Comparison of ENCODE assay signal across 15 cellular contexts in the genomic region with DNA sequence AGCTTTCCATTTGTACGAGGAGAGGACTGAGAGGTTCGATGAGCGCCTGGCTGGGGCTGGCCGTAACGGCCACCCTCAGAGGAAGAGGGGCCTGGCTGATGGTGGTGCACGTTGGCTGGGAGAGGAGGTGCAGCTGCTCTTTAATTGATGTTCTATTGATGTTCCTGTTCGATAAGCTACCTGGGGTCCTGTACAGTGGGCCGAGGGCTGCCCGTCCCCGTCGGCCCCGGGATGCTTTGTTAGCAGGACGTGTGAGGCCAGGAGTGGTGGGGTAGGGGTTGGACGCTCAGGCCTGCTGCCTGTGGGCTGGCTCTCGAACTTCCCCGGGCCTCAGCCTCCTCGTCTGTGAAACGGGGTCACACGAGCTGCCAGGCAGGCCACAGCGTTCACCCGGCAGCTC. TPM values are rescaled to one million over a fixed set of nuclear protein-coding genes. Genes with fewer than 3 reads are reported as not detected.
DNase-seq lines count a peak whose midpoint lies in the region; ATAC-seq and TF ChIP-seq lines count a peak whose summit lies in the region.
"Had no signal": no experiment of that assay in that cellular context is flagged by ENCODE, and none has a peak within 500 bp of the region (broad histone marks: within the 10 kb centered on the region; RNA-seq: fewer than 3 reads in every experiment).

No MANE protein-coding gene starts in this region.

- TF ChIP-seq EP300 in esophagus muscularis mucosa (IDR thresholded peaks at IDR 0.05): no peak

- no peak overlapping the region for H3K4me3 ChIP-seq in right cardiac atrium (ENCODE audit: low read length)
- H3K4me3 ChIP-seq in esophagus muscularis mucosa: no peak overlapping the region
- H3K4me3 ChIP-seq in right lobe of liver: no peak overlapping the region
- no peak overlapping the region for H3K4me3 ChIP-seq in colonic mucosa
- H3K4me3 ChIP-seq: GM23338 had no signal

- H3K27me3 ChIP-seq in right cardiac atrium (ENCODE audit: control insufficient read depth, insufficient read depth): no peaks in the 10 kb centered on the region
- H3K27me3 ChIP-seq in esophagus muscularis mucosa: no peaks in the 10 kb centered on the region
- H3K27me3 ChIP-seq in right lobe of liver: no peaks in the 10 kb centered on the region
- H3K27me3 ChIP-seq in colonic mucosa: no peaks in the 10 kb centered on the region

- no peak for ATAC-seq in right cardiac atrium
- no peak for ATAC-seq in Right ventricle myocardium inferior
- ATAC-seq in right lobe of liver: no peak
- ATAC-seq in HG03045 (IDR thresholded peaks at IDR 0.05; ENCODE audit: unreplicated experiment): no peak
- no peak for ATAC-seq in GM18873 (IDR thresholded peaks at IDR 0.05; ENCODE audit: low FRiP score, unreplicated experiment)
- ATAC-seq in GM21381 (IDR thresholded peaks at IDR 0.05; ENCODE audit: unreplicated experiment): no peak
- ATAC-seq: CD8-positive, alpha-beta T cell; GM23338 had no signal

- H3K4me1 ChIP-seq in right cardiac atrium (ENCODE audit: control insufficient read depth, insufficient read depth, low read length) (peaks cover 3% of the 10 kb centered on the region), esophagus muscularis mucosa (peaks cover 20 to 81% (median 73%) of the 10 kb centered on the region in 4 donors), right lobe of liver (peaks cover 0 to 54% (median 15%) of the 10 kb centered on the region in 4 donors), colonic mucosa (no peaks in the 10 kb centered on the region)

- no peak overlapping the region for H3K9ac ChIP-seq in colonic mucosa (ENCODE audit: low read depth in 2 of 2, low read length in 2 of 2)

- H3K27ac ChIP-seq in right cardiac atrium (ENCODE audit: low read length) (no peak overlapping the region), esophagus muscularis mucosa (replicated peaks in 1 of 4) (peak overlapping the region; percentile 36 to 80 (median 66)), right lobe of liver (peak overlapping the region in 2 of 3 donors; percentile 83 to 89), colonic mucosa (no peak overlapping the region)
- H3K27ac ChIP-seq: 22Rv1 had no signal

- H3K9me3 ChIP-seq in right cardiac atrium (ENCODE audit: control insufficient read depth, low read length) (no peaks in the 10 kb centered on the region), esophagus muscularis mucosa (no peaks in the 10 kb centered on the region), right lobe of liver (no peaks in the 10 kb centered on the region), colonic mucosa (no peaks in the 10 kb centered on the region)

- TF ChIP-seq POLR2A in esophagus muscularis mucosa (IDR thresholded peaks at IDR 0.05; ENCODE audit: low read depth) (no peak), right lobe of liver (IDR thresholded peaks at IDR 0.05) (no peak)

- 93% methylated on average over 21 of the region's 21 CpGs for WGBS in right cardiac atrium
- 92% methylated on average over 16 of the region's 21 CpGs for WGBS in esophagus muscularis mucosa
- 100% methylated on average over 2 of the region's 21 CpGs for WGBS in right lobe of liver (ENCODE audit: insufficient coverage, low coverage, low lambda C conversion rate, missing lambda C conversion rate)

- DNase-seq in right cardiac atrium: peak in 2 of 3 donors; percentile 43 to 54
- DNase-seq in Right ventricle myocardium inferior (ENCODE audit: missing footprints): no peak
- DNase-seq in esophagus muscularis mucosa (ENCODE audit: extremely low spot score): no peak
- no peak for DNase-seq in right lobe of liver
- no peak for DNase-seq in colonic mucosa
- DNase-seq: CD8-positive, alpha-beta T cell; COR-L47; DMS53; H7 had no signal

- intact Hi-C loops in right cardiac atrium (cut with DNase I): no loop called here
- intact Hi-C loops in Right ventricle myocardium inferior (cut with DNase I): no loop called here
- intact Hi-C loops in esophagus muscularis mucosa (cut with DNase I): no loop called here
- intact Hi-C loops in right lobe of liver (cut with DNase I): no loop called here
- intact Hi-C loops in colonic mucosa (cut with DNase I): no loop called here

- no peak for TF ChIP-seq CTCF in esophagus muscularis mucosa (IDR thresholded peaks at IDR 0.05)
- no peak for TF ChIP-seq CTCF in right lobe of liver (IDR thresholded peaks at IDR 0.05)
- no peak for TF ChIP-seq CTCF in colonic mucosa (IDR thresholded peaks at IDR 0.05)

- H3K36me3 ChIP-seq in esophagus muscularis mucosa (peaks cover 0 to 28% (median 22%) of the 10 kb centered on the region in 4 donors), right lobe of liver (peaks cover 0 to 5% (median 0%) of the 10 kb centered on the region in 4 donors), colonic mucosa (no peaks in the 10 kb centered on the region)

RNA-seq across cellular contexts. Expression of a gene that starts 25.4 kb away (rescaled TPM):
- total RNA-seq in right cardiac atrium (10 to 100 TPM; 25.3 to 46.3 (median 33.9) TPM), Right ventricle myocardium inferior (26.1 TPM), esophagus muscularis mucosa (10 to 100 TPM; 46.5 to 79.2 (median 69.8) TPM), right lobe of liver (10 to 100 TPM; 32.1 to 73.8 (median 57.3) TPM), colonic mucosa (10 to 100 TPM; 18.5 to 18.9 TPM)
- 17.6 TPM for polyA plus RNA-seq in right cardiac atrium
- total RNA-seq: HT-29 had no signal

Comparison
In these comparisons a context has a peak if more than half of its experiments do, and no peak if none do; other contexts are left out.
1. DNase-seq: peak in right cardiac atrium (2 of 3); none in Right ventricle myocardium inferior (single experiment), esophagus muscularis mucosa (single experiment), right lobe of liver (0 of 3) and colonic mucosa (single experiment).
2. H3K27ac ChIP-seq: peak in esophagus muscularis mucosa (4 of 4) and right lobe of liver (2 of 3); none in right cardiac atrium (single experiment) and colonic mucosa (single experiment).